In genomic region chr7:95470452-95470851, GRCh38 we compare ENCODE assay signal across 8 cellular contexts. TPM values are rescaled to one million over a fixed set of nuclear protein-coding genes. Genes with fewer than 3 reads are reported as not detected.
A peak's percentile ranks its signal among the peaks of the same experiment; 100 is the strongest.
DNase-seq lines count a peak whose midpoint lies in the region; ATAC-seq and TF ChIP-seq lines count a peak whose summit lies in the region.

No MANE protein-coding gene starts in this region.

- ATAC-seq in GM19463 (IDR thresholded peaks at IDR 0.05; ENCODE audit: unreplicated experiment) = peak; percentile 98
- ATAC-seq in HG03439 (IDR thresholded peaks at IDR 0.05; ENCODE audit: unreplicated experiment) = peak; percentile 94
- ATAC-seq in upper lobe of right lung = peak; percentile 74

- no peaks in the 10 kb centered on the region for H3K27me3 ChIP-seq in upper lobe of right lung

- H3K9me3 ChIP-seq in upper lobe of right lung = no peaks in the 10 kb centered on the region

- peak overlapping the region; percentile 9 for H3K27ac ChIP-seq in upper lobe of right lung

- no peaks in the 10 kb centered on the region for H3K36me3 ChIP-seq in upper lobe of right lung

- H3K4me1 ChIP-seq in upper lobe of right lung = peaks cover 6% of the 10 kb centered on the region

- intact Hi-C loops in upper lobe of right lung (cut with DNase I) = no loop called here

- no peak for TF ChIP-seq CTCF in epithelial cell of proximal tubule (conservative IDR thresholded peaks at IDR 0.05; ENCODE audit: low read depth, low read length)
- no peak for TF ChIP-seq CTCF in upper lobe of right lung (IDR thresholded peaks at IDR 0.05)

- peak; percentile 66 for DNase-seq in COR-L47 (lab: John Stamatoyannopoulos, UW)
- DNase-seq in NCI-H774 (lab: John Stamatoyannopoulos, UW) = peak; percentile 78
- peak; percentile 18 for DNase-seq in epithelial cell of proximal tubule (ENCODE audit: low read depth)
- no peak for DNase-seq in upper lobe of right lung
- no peak for DNase-seq in C1 segment of cervical spinal cord (lab: John Stamatoyannopoulos, UW)
- DNase-seq in activated naive CD4-positive, alpha-beta T cell treated with Interleukin-2 at 50 U/mL for 16 hours = no peak

- no peak overlapping the region for H3K4me3 ChIP-seq in epithelial cell of proximal tubule (ENCODE audit: low read depth, low read length)
- no peak overlapping the region for H3K4me3 ChIP-seq in upper lobe of right lung

RNA-seq across cellular contexts. Expression of gene ASB4, which starts 15.3 kb away (rescaled TPM):
- total RNA-seq in epithelial cell of proximal tubule = 0.17 TPM in 1 of 2 replicates, not detected in the other
- total RNA-seq in upper lobe of right lung = 0.49 TPM

RNA-seq across cellular contexts. Expression of gene PON2, which starts 35.6 kb away (rescaled TPM):
- total RNA-seq in epithelial cell of proximal tubule = 147 and 208 TPM in 2 replicates
- 193 TPM for total RNA-seq in upper lobe of right lung

Comparison
In these comparisons a context has a peak if more than half of its experiments do, and no peak if none do; other contexts are left out.
1. DNase-seq: peak in COR-L47 (single experiment), NCI-H774 (single experiment) and epithelial cell of proximal tubule (single experiment); none in upper lobe of right lung (single experiment), C1 segment of cervical spinal cord (0 of 14) and activated naive CD4-positive, alpha-beta T cell treated with Interleukin-2 at 50 U/mL for 16 hours (single experiment).
2. Peak in every context shown above with its lines, with median percentiles within 50 percentile points of each other: ATAC-seq.